In the genomic region with DNA sequence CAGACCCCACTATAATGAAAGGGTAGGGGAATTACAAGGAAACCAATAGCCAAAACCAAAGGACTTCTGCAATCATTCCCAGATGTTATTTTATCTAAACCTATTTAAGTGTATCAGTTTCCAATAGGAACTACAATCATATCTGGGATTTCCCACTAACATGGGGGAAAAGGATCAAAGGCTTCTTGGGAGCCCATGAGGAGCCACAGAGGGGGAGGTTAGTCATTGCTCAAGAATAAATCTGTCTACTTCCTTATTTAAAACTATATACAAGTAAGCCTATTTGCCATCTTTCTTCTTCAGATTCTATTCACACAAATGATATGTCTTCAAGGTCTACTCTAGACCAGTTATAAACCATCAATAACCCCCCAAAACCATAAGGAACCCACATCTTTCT, we compare ENCODE assay signal across 19 cellular contexts.
"Had no signal": no experiment of that assay in that cellular context is flagged by ENCODE, and none has a peak within 500 bp of the region (broad histone marks: within the 10 kb centered on the region; RNA-seq: fewer than 3 reads in every experiment).

No MANE protein-coding gene starts in this region.

- DNase-seq: activated CD4-positive, alpha-beta T cell treated with anti-CD3 and anti-CD28 coated beads for 4 hours; activated CD4-positive, alpha-beta T cell treated with anti-CD3 and anti-CD28 coated beads, Interleukin-2, amount 50 U/mL, for 4 hours; activated naive CD4-positive, alpha-beta T cell treated with Interleukin-2 at 50 U/mL for 16 hours; activated T-cell treated with anti-CD3 and anti-CD28 coated beads for 4 hours; activated T-cell treated with anti-CD3 and anti-CD28 coated beads, Interleukin-2, amount 50 U/mL, for 72 hours; anterior cingulate cortex; dermis blood vessel endothelial cell; effector CD4-positive, alpha-beta T cell; gastrocnemius medialis; glutamatergic neuron; left ventricle myocardium inferior; nephron progenitor cell; right lobe of liver; stimulated activated CD4-positive, alpha-beta T cell treated with anti-CD3 and anti-CD28 coated beads, Interleukin-2, amount 100 ng/mL, for 48 hours; stimulated activated naive CD8-positive, alpha-beta T cell treated with anti-CD3 and anti-CD28 coated beads, Interleukin-15, Interleukin-2, amounts not matched to agents 100 U/mL and 50 U/mL, for 24 hours; testis; transverse colon had no signal

- ATAC-seq: activated T-cell treated with anti-CD3 and anti-CD28 coated beads, Interleukin-2, amount 50 U/mL, for 72 hours; gastrocnemius medialis; right lobe of liver; stimulated activated naive CD8-positive, alpha-beta T cell treated with anti-CD3 and anti-CD28 coated beads, Interleukin-15, Interleukin-2, amounts not matched to agents 100 U/mL and 50 U/mL, for 24 hours had no signal

- H3K27me3 ChIP-seq: gastrocnemius medialis, neutrophil, right lobe of liver, testis, transverse colon had no signal

- H3K27ac ChIP-seq: gastrocnemius medialis, left ventricle myocardium inferior, neutrophil, right lobe of liver, testis, transverse colon, VCaP had no signal

- H3K36me3 ChIP-seq: gastrocnemius medialis, left ventricle myocardium inferior, neutrophil, right lobe of liver, transverse colon had no signal

- H3K4me1 ChIP-seq: gastrocnemius medialis had no signal

- H3K9me3 ChIP-seq: gastrocnemius medialis, left ventricle myocardium inferior, neutrophil, right lobe of liver, testis, transverse colon had no signal

- H3K4me3 ChIP-seq: gastrocnemius medialis, left ventricle myocardium inferior, right lobe of liver, testis, transverse colon had no signal
